In genomic region chr5:122490718-122491117, GRCh38 we compare ENCODE assay signal across 35 cellular contexts.
DNase-seq lines count a peak whose midpoint lies in the region; ATAC-seq and TF ChIP-seq lines count a peak whose summit lies in the region.
"Had no signal": no experiment of that assay in that cellular context is flagged by ENCODE, and none has a peak within 500 bp of the region (broad histone marks: within the 10 kb centered on the region; RNA-seq: fewer than 3 reads in every experiment).

No MANE protein-coding gene starts in this region.

- CTCF ChIA-PET in IMR-90 (lab: Yijun Ruan, JAX), result no interaction called here

- H3K36me3 ChIP-seq in IMR-90 (ENCODE audit: control insufficient read depth, insufficient read depth, low read length), result no peaks in the 10 kb centered on the region
- H3K36me3 ChIP-seq in adipocyte (ENCODE audit: control insufficient read depth, insufficient read depth, low read length, severe bottlenecking), result no peaks in the 10 kb centered on the region
- H3K36me3 ChIP-seq: BE2C; BLaER1; BLaER1 treated with 17β-estradiol and CSF1 and Interleukin-3, amounts not matched to agents 10 nM and 100 nM had no signal

- H2BK5ac ChIP-seq in IMR-90 (ENCODE audit: low read depth, low read length, poor library complexity, severe bottlenecking), result no peak overlapping the region

- H3K9me3 ChIP-seq in IMR-90 (ENCODE audit: control insufficient read depth, insufficient read depth, low read length), result no peaks in the 10 kb centered on the region
- no peaks in the 10 kb centered on the region for H3K9me3 ChIP-seq in adipocyte (ENCODE audit: control insufficient read depth, low read length)
- H3K9me3 ChIP-seq: A549; BE2C; BLaER1; BLaER1 treated with 17β-estradiol and CSF1 and Interleukin-3, amounts not matched to agents 10 nM and 100 nM; Caco-2 had no signal

- no peaks in the 10 kb centered on the region for H3K9me1 ChIP-seq in IMR-90 (ENCODE audit: insufficient read depth, low read length)

- H2AK5ac ChIP-seq in IMR-90 (ENCODE audit: low read depth, low read length), result no peak overlapping the region

- dilution Hi-C loops in IMR-90 (cut with HindIII; ENCODE audit: low sequenced_read_pairs, unreplicated experiment), result no loop called here

- peaks cover 13% of the 10 kb centered on the region for H3K4me1 Mint-ChIP-seq in nephron progenitor cell
- H3K4me1 Mint-ChIP-seq: B cell; CD14-positive monocyte; CD4-positive, alpha-beta memory T cell; CD4-positive, CD25-positive, alpha-beta regulatory T cell; CD8-positive, alpha-beta memory T cell had no signal

- H3K27me3 ChIP-seq in IMR-90 (ENCODE audit: control insufficient read depth, insufficient read depth, low read length), result no peaks in the 10 kb centered on the region
- H3K27me3 ChIP-seq in adipocyte (replicated peaks; ENCODE audit: control insufficient read depth, insufficient read depth, low read length), result no peaks in the 10 kb centered on the region
- H3K27me3 ChIP-seq: BE2C; BLaER1; BLaER1 treated with 17β-estradiol and CSF1 and Interleukin-3, amounts not matched to agents 10 nM and 100 nM had no signal

- H3K56ac ChIP-seq in IMR-90 (ENCODE audit: extremely low read depth, insufficient read depth, low read length), result no peak overlapping the region

- no peaks in the 10 kb centered on the region for H4K20me1 ChIP-seq in IMR-90 (ENCODE audit: insufficient read depth, low read length)
- H4K20me1 ChIP-seq: BLaER1; BLaER1 treated with 17β-estradiol and CSF1 and Interleukin-3, amounts not matched to agents 10 nM and 100 nM had no signal

- WGBS in IMR-90 (ENCODE audit: extremely low coverage in 2 of 2, insufficient read length in 1 of 2), 2 experiments, result 17% methylated on average over 1 of the region's 5 CpGs; no CpG with 5 or more reads in 1 of the 2 experiments

- no peak overlapping the region for H4K5ac ChIP-seq in IMR-90 (ENCODE audit: low read depth, low read length)

- TF ChIP-seq RAD21 in IMR-90 (IDR thresholded peaks at IDR 0.05; ENCODE audit: low read length), result no peak

- H3K27ac Mint-ChIP-seq in nephron progenitor cell, result peak overlapping the region; percentile 7
- H3K27ac Mint-ChIP-seq: B cell; CD14-positive monocyte; CD4-positive, alpha-beta memory T cell; CD4-positive, alpha-beta T cell; CD4-positive, CD25-positive, alpha-beta regulatory T cell; CD8-positive, alpha-beta memory T cell; CD8-positive, alpha-beta T cell had no signal

- intact Hi-C loops in IMR-90 (cut with micrococcal nuclease), result loop anchor here (10.0 kb wide), 1 partner anchor 526 kb away; the partner anchor contains the start of gene SRFBP1

- peaks cover 4% of the 10 kb centered on the region for H3K4me1 ChIP-seq in IMR-90 (ENCODE audit: control insufficient read depth, insufficient read depth, low read length)
- no peaks in the 10 kb centered on the region for H3K4me1 ChIP-seq in adipocyte (ENCODE audit: control insufficient read depth, insufficient read depth, low read length)
- H3K4me1 ChIP-seq: A549 had no signal

- POLR2A ChIA-PET in IMR-90 (lab: Charles Lee; ENCODE audit: unreplicated experiment), result no interaction called here

- TF ChIP-seq CTCF in IMR-90 (conservative IDR thresholded peaks at IDR 0.05; ENCODE audit: low read depth, low read length), result no peak
- TF ChIP-seq CTCF in nephron progenitor cell (IDR thresholded peaks at IDR 0.05), result no peak

- H3K9ac ChIP-seq in IMR-90 (ENCODE audit: low read depth, low read length) (no peak overlapping the region), adipocyte (ENCODE audit: low read length) (no peak overlapping the region)
- H3K9ac ChIP-seq: BLaER1; BLaER1 treated with 17β-estradiol and CSF1 and Interleukin-3, amounts not matched to agents 10 nM and 100 nM had no signal

- H3K4ac ChIP-seq in IMR-90 (ENCODE audit: low read depth, low read length), result no peak overlapping the region

- no peaks in the 10 kb centered on the region for H3K36me3 Mint-ChIP-seq in nephron progenitor cell (ENCODE audit: low read depth)
- H3K36me3 Mint-ChIP-seq: CD14-positive monocyte; CD4-positive, alpha-beta memory T cell; CD4-positive, CD25-positive, alpha-beta regulatory T cell; CD8-positive, alpha-beta memory T cell; CD8-positive, alpha-beta T cell had no signal

- H3K4me2 ChIP-seq in IMR-90 (ENCODE audit: low read depth, low read length), result no peak overlapping the region
- H3K4me2 ChIP-seq: A549, BLaER1 had no signal

- in situ Hi-C loops in IMR-90 (cut with MboI; ENCODE audit: low sequenced_read_pairs), result loop anchor here (5.0 kb wide), 1 partner anchor 298 kb away; no protein-coding TSS in a partner anchor

- DNase-seq in IMR-90, result no peak
- peak; percentile 8 for DNase-seq in adipocyte (ENCODE audit: low read depth)
- peak; percentile 29 for DNase-seq in amniotic epithelial cell (ENCODE audit: low read depth)
- no peak for DNase-seq in nephron progenitor cell
- DNase-seq in islet precursor cell, result no peak
- no peak for DNase-seq in SHP77 treated with DMSO at 0.1 percent for 48 hours (lab: John Stamatoyannopoulos, UW)
- no peak for DNase-seq in stimulated activated CD4-positive, alpha-beta T cell treated with anti-CD3 and anti-CD28 coated beads, Interleukin-2, amount 100 ng/mL, for 24 hours
- DNase-seq: 8988T; ACHN; AML-193; BE2C; C1 segment of cervical spinal cord; Caco-2; Calu3; CD4-positive, alpha-beta memory T cell; CD4-positive, alpha-beta T cell; CD4-positive, CD25-positive, alpha-beta regulatory T cell; CD8-positive, alpha-beta memory T cell; CD8-positive, alpha-beta T cell; COR-L47; DMS 273 treated with DMSO at 0.1 percent for 48 hours; DMS153; DMS53; DMS79; DMS79 treated with DMSO at 0.1 percent for 48 hours; DND-41; EL had no signal

- H2BK15ac ChIP-seq in IMR-90 (ENCODE audit: low read depth, low read length), result no peak overlapping the region

- H2AK9ac ChIP-seq in IMR-90 (replicated peaks; ENCODE audit: low read depth, low read length, poor library complexity), result no peak overlapping the region

- no peak overlapping the region for H3K27ac ChIP-seq in IMR-90 (ENCODE audit: insufficient read depth, low read length)
- H3K27ac ChIP-seq: 22Rv1; A549; BLaER1; BLaER1 treated with 17β-estradiol and CSF1 and Interleukin-3, amounts not matched to agents 10 nM and 100 nM; C4-2B had no signal

- no peak overlapping the region for H2AFZ ChIP-seq in IMR-90 (replicated peaks; ENCODE audit: low read length, poor library complexity)

- no peaks in the 10 kb centered on the region for H3K79me1 ChIP-seq in IMR-90 (ENCODE audit: low read depth in 1 of 2, low read length in 2 of 2)

- peaks cover 3% of the 10 kb centered on the region for H3K9me3 Mint-ChIP-seq in nephron progenitor cell
- H3K9me3 Mint-ChIP-seq: CD4-positive, alpha-beta T cell; CD8-positive, alpha-beta T cell had no signal

- no peak overlapping the region for H3K23ac ChIP-seq in IMR-90 (ENCODE audit: low read depth, low read length)

- no peak overlapping the region for H2BK20ac ChIP-seq in IMR-90 (ENCODE audit: low read depth, low read length)

- no peak overlapping the region for H4K8ac ChIP-seq in IMR-90 (ENCODE audit: low read depth in 2 of 2, low read length in 2 of 2)

- peaks cover 6% of the 10 kb centered on the region for H3K27me3 Mint-ChIP-seq in nephron progenitor cell (ENCODE audit: low read depth, poor library complexity)
- H3K27me3 Mint-ChIP-seq: CD4-positive, alpha-beta T cell; CD4-positive, CD25-positive, alpha-beta regulatory T cell had no signal

- BruUV-seq in IMR-90 (replicated peaks; lab: Mats Ljungman, UMichigan), result no TSS peak

- H3K14ac ChIP-seq in IMR-90 (replicated peaks; ENCODE audit: low read depth, low read length), result no peak overlapping the region

- no peak for TF ChIP-seq POLR2A in IMR-90 (IDR thresholded peaks at IDR 0.05; ENCODE audit: low read depth, low read length)

- peak overlapping the region; percentile 76; the same call in 1 of the 2 replicates for H3K18ac ChIP-seq in IMR-90 (ENCODE audit: low read depth, low read length)

- peak; percentile 56; the same call in 1 of the 2 replicates for ATAC-seq in IMR-90 (ENCODE audit: low read depth)
- no peak for ATAC-seq in GM21390 (IDR thresholded peaks at IDR 0.05; ENCODE audit: unreplicated experiment)
- ATAC-seq: A549; CD8-positive, alpha-beta T cell had no signal

- H3K4me3 ChIP-seq in IMR-90 (ENCODE audit: insufficient read depth, low read depth, low read length) (no peak overlapping the region), adipocyte (ENCODE audit: low read length) (no peak overlapping the region)
- H3K4me3 ChIP-seq: A549; BLaER1; BLaER1 treated with 17β-estradiol and CSF1 and Interleukin-3, amounts not matched to agents 10 nM and 100 nM had no signal

- no peak overlapping the region for H2BK120ac ChIP-seq in IMR-90 (ENCODE audit: low read depth, low read length)

- no peak overlapping the region for H4K91ac ChIP-seq in IMR-90 (ENCODE audit: insufficient read depth, low read depth, low read length)

- H3K4me3 Mint-ChIP-seq in nephron progenitor cell, result no peak overlapping the region
- H3K4me3 Mint-ChIP-seq: B cell; CD14-positive monocyte; CD4-positive, alpha-beta memory T cell; CD4-positive, alpha-beta T cell; CD4-positive, CD25-positive, alpha-beta regulatory T cell; CD8-positive, alpha-beta memory T cell; CD8-positive, alpha-beta T cell had no signal

TF ChIP-seq in IMR-90, 13 proteins besides CTCF, POLR2A, EP300 and RAD21 (continues in another document):
- no peak for TF ChIP-seq NFE2L2 (IDR thresholded peaks at IDR 0.05; ENCODE audit: low read depth, low read length)
- no peak for TF ChIP-seq MAZ (IDR thresholded peaks at IDR 0.05; ENCODE audit: borderline replicate concordance, low read depth, low read length)
- no peak for TF ChIP-seq FOS (IDR thresholded peaks at IDR 0.05; ENCODE audit: low read depth, low read length)
- TF ChIP-seq SMC3 (IDR thresholded peaks at IDR 0.05; ENCODE audit: low read depth, low read length), result no peak
- TF ChIP-seq MXI1 (IDR thresholded peaks at IDR 0.05; ENCODE audit: borderline replicate concordance, low read depth, low read length), result no peak
- TF ChIP-seq ELK1 (IDR thresholded peaks at IDR 0.05; ENCODE audit: borderline replicate concordance, low read depth, low read length), result no peak
- TF ChIP-seq USF2 (IDR thresholded peaks at IDR 0.05; ENCODE audit: low read depth, low read length), result no peak

Comparison
In these comparisons a context has a peak if more than half of its experiments do, and no peak if none do; other contexts are left out.
1. DNase-seq: peak in adipocyte (single experiment) and amniotic epithelial cell (single experiment); none in IMR-90 (single experiment), nephron progenitor cell (single experiment), islet precursor cell (single experiment), SHP77 treated with DMSO at 0.1 percent for 48 hours (single experiment) and stimulated activated CD4-positive, alpha-beta T cell treated with anti-CD3 and anti-CD28 coated beads, Interleukin-2, amount 100 ng/mL, for 24 hours (0 of 2).